In the genomic region with DNA sequence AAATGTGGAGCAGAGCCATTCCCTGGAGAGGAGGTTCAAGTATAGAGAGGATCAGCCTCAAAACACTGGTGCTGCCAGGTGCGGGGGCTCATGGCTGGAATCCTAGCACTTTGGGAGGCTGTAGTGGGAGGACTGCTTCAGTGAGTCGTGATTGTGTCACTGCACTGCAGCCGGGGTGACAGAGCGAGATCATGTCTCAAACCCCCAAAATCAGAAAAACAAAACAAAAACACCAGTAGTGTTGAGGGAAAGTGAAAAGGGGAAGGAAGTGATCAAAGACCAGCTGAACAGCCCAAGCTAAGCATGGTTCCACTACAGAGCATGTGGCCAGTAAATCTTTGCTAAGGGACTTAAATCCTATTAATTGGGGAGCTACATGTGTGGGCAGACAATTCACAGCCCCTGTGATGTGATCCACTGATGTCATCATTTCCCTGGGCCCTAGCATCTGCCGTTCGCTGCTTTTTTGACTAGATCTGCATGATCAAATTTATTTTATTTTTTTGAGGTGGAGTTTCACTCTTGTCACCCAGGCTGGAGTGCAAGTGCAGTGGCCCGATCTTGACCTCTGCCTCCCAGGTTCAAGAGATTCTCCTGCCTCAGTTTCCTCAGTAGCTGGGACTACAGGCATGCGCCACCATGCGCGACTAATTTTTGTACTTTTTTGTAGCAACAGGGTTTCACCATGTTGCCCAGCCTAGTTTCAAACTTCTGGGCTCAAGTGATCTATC, we compare ENCODE assay signal across 9 cellular contexts. TPM values are rescaled to one million over a fixed set of nuclear protein-coding genes. Genes with fewer than 3 reads are reported as not detected.
DNase-seq lines count a peak whose midpoint lies in the region; ATAC-seq and TF ChIP-seq lines count a peak whose summit lies in the region.
"Had no signal": no experiment of that assay in that cellular context is flagged by ENCODE, and none has a peak within 500 bp of the region (broad histone marks: within the 10 kb centered on the region; RNA-seq: fewer than 3 reads in every experiment).

No MANE protein-coding gene starts in this region.

- CTCF ChIA-PET in WTC11 (lab: Charles Lee): no interaction called here

- no peak for TF ChIP-seq CTCF in WTC11 (IDR thresholded peaks at IDR 0.05)

- in situ Hi-C loops in G401 (cut with HindIII; ENCODE audit: low sequenced_read_pairs): no loop called here

- peak overlapping the region; percentile 41 for H3K4me3 Mint-ChIP-seq in central memory CD8-positive, alpha-beta T cell
- H3K4me3 Mint-ChIP-seq in WTC11: no peak overlapping the region

- no peak overlapping the region for H3K27ac Mint-ChIP-seq in central memory CD8-positive, alpha-beta T cell (ENCODE audit: low read depth)
- H3K27ac Mint-ChIP-seq in WTC11: no peak overlapping the region

- ATAC-seq in GM21619 (IDR thresholded peaks at IDR 0.05; ENCODE audit: unreplicated experiment): peak; percentile 23
- no peak for ATAC-seq in central memory CD8-positive, alpha-beta T cell (replicated peaks; ENCODE audit: extremely low read depth, poor library complexity, severe bottlenecking)
- ATAC-seq in HG03039 (IDR thresholded peaks at IDR 0.05; ENCODE audit: unreplicated experiment): no peak
- no peak for ATAC-seq in WTC11

- H3K4me1 Mint-ChIP-seq in central memory CD8-positive, alpha-beta T cell: peaks cover 5% of the 10 kb centered on the region
- peaks cover 7% of the 10 kb centered on the region for H3K4me1 Mint-ChIP-seq in WTC11

- H3K36me3 Mint-ChIP-seq in central memory CD8-positive, alpha-beta T cell (ENCODE audit: insufficient read depth): peaks cover 21% of the 10 kb centered on the region
- H3K36me3 Mint-ChIP-seq in WTC11: peaks cover 3% of the 10 kb centered on the region; the same call in 1 of the 2 replicates

- no peaks in the 10 kb centered on the region for H3K9me3 Mint-ChIP-seq in central memory CD8-positive, alpha-beta T cell
- no peaks in the 10 kb centered on the region for H3K9me3 Mint-ChIP-seq in WTC11

- POLR2A ChIA-PET in WTC11 (lab: Charles Lee): no interaction called here

- H3K27me3 Mint-ChIP-seq in central memory CD8-positive, alpha-beta T cell: no peaks in the 10 kb centered on the region
- no peaks in the 10 kb centered on the region for H3K27me3 Mint-ChIP-seq in WTC11 (ENCODE audit: low read depth)

- DNase-seq in EL: peak; percentile 42
- peak; percentile 68 for DNase-seq in NCI-H82 treated with DMSO at 0.1 percent for 48 hours (lab: John Stamatoyannopoulos, UW; ENCODE audit: unreplicated experiment)
- no peak for DNase-seq in central memory CD8-positive, alpha-beta T cell (ENCODE audit: low spot score in 2 of 2)
- DNase-seq in HPDE6-E6E7 (ENCODE audit: extremely low spot score): no peak
- DNase-seq in WTC11 (ENCODE audit: low spot score): no peak
- DNase-seq in G401 (ENCODE audit: low spot score): no peak
- DNase-seq: NCI-H1930 had no signal

TF ChIP-seq in WTC11, 78 proteins besides CTCF, POLR2A, EP300 and RAD21:
- TF ChIP-seq ESRRA (CRISPR knock-in tag; IDR thresholded peaks at IDR 0.05; ENCODE audit: borderline replicate concordance): no peak
- no peak for TF ChIP-seq ZBTB43 (CRISPR knock-in tag; IDR thresholded peaks at IDR 0.05)
- TF ChIP-seq TEAD1 (CRISPR knock-in tag; IDR thresholded peaks at IDR 0.05): no peak
- TF ChIP-seq, protein P1, sequence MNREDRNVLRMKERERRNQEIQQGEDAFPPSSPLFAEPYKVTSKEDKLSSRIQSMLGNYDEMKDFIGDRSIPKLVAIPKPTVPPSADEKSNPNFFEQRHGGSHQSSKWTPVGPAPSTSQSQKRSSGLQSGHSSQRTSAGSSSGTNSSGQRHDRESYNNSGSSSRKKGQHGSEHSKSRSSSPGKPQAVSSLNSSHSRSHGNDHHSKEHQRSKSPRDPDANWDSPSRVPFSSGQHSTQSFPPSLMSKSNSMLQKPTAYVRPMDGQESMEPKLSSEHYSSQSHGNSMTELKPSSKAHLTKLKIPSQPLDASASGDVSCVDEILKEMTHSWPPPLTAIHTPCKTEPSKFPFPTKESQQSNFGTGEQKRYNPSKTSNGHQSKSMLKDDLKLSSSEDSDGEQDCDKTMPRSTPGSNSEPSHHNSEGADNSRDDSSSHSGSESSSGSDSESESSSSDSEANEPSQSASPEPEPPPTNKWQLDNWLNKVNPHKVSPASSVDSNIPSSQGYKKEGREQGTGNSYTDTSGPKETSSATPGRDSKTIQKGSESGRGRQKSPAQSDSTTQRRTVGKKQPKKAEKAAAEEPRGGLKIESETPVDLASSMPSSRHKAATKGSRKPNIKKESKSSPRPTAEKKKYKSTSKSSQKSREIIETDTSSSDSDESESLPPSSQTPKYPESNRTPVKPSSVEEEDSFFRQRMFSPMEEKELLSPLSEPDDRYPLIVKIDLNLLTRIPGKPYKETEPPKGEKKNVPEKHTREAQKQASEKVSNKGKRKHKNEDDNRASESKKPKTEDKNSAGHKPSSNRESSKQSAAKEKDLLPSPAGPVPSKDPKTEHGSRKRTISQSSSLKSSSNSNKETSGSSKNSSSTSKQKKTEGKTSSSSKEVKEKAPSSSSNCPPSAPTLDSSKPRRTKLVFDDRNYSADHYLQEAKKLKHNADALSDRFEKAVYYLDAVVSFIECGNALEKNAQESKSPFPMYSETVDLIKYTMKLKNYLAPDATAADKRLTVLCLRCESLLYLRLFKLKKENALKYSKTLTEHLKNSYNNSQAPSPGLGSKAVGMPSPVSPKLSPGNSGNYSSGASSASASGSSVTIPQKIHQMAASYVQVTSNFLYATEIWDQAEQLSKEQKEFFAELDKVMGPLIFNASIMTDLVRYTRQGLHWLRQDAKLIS (CRISPR knock-in tag; IDR thresholded peaks at IDR 0.05; ENCODE audit: borderline replicate concordance): no peak
- TF ChIP-seq ATF6 (CRISPR knock-in tag; IDR thresholded peaks at IDR 0.05): no peak
- no peak for TF ChIP-seq HMGA2 (CRISPR knock-in tag; IDR thresholded peaks at IDR 0.05)
- no peak for TF ChIP-seq MAX (CRISPR knock-in tag; IDR thresholded peaks at IDR 0.05)
- TF ChIP-seq ATF1 (CRISPR knock-in tag; IDR thresholded peaks at IDR 0.05): no peak
- TF ChIP-seq KAT7 (CRISPR knock-in tag; IDR thresholded peaks at IDR 0.05; ENCODE audit: borderline replicate concordance): no peak
- TF ChIP-seq, protein P2, sequence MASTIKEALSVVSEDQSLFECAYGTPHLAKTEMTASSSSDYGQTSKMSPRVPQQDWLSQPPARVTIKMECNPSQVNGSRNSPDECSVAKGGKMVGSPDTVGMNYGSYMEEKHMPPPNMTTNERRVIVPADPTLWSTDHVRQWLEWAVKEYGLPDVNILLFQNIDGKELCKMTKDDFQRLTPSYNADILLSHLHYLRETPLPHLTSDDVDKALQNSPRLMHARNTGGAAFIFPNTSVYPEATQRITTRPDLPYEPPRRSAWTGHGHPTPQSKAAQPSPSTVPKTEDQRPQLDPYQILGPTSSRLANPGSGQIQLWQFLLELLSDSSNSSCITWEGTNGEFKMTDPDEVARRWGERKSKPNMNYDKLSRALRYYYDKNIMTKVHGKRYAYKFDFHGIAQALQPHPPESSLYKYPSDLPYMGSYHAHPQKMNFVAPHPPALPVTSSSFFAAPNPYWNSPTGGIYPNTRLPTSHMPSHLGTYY (CRISPR knock-in tag; IDR thresholded peaks at IDR 0.05): no peak
- TF ChIP-seq TP53 (CRISPR knock-in tag; IDR thresholded peaks at IDR 0.05): no peak

RNA-seq across cellular contexts. Expression of gene PCBD2, which starts 2.7 kb away (rescaled TPM):
- total RNA-seq in WTC11 (2021): 9.9 to 12.8 TPM (median 9.9 TPM) in 3 replicates
- total RNA-seq in G401 (2014; rRNA removed; shearing (Covaris generic)): 4.0 and 12.7 TPM in 2 replicates

RNA-seq across cellular contexts. Expression of gene TXNDC15, which starts 28.1 kb away (rescaled TPM):
- total RNA-seq in WTC11 (2021): 26.1 to 28.7 TPM (median 26.1 TPM) in 3 replicates
- 51.4 and 81.3 TPM in 2 replicates for total RNA-seq in G401 (2014; rRNA removed; shearing (Covaris generic))

RNA-seq across cellular contexts. Expression of gene C5orf24, which starts 56.5 kb away (rescaled TPM):
- 15.7 to 21.2 TPM (median 20.6 TPM) in 3 replicates for total RNA-seq in WTC11 (2021)
- total RNA-seq in G401 (2014; rRNA removed; shearing (Covaris generic)): 16.0 and 22.7 TPM in 2 replicates

Comparison
In these comparisons a context has a peak if more than half of its experiments do, and no peak if none do; other contexts are left out.
1. DNase-seq: peak in EL (single experiment) and NCI-H82 treated with DMSO at 0.1 percent for 48 hours (single experiment); none in central memory CD8-positive, alpha-beta T cell (0 of 2), HPDE6-E6E7 (single experiment), WTC11 (single experiment) and G401 (single experiment).